Comparison of ENCODE assay signal across 19 cellular contexts in the genomic region with DNA sequence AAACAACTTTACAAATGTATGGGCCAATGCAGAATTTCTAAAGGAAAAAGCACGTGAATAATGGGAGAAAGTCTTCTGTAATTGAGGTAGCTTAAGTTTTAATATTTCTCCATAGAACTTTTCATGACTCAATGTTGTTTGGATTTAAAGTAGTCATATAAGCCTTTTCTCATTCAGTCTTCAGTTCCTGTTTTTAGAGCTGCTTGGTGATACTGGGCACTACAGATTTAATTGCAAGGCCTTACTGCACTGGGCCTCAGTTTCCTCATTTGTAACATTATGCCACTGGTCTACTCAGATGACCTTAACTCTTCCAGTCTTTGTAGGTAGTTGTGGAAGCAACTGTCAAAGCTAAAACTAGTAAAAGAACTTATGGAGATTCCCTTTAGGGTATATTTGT.
"Had no signal": no experiment of that assay in that cellular context is flagged by ENCODE, and none has a peak within 500 bp of the region (broad histone marks: within the 10 kb centered on the region; RNA-seq: fewer than 3 reads in every experiment).

No MANE protein-coding gene starts in this region.

- H3K9me3 Mint-ChIP-seq: naive B cell, nephron, type B pancreatic cell had no signal

- DNase-seq: cortex of kidney; dorsolateral prefrontal cortex; effector CD8-positive, alpha-beta T cell; foreskin melanocyte; head of caudate nucleus; left colon; left ventricle myocardium superior; mesenchymal stem cell; naive B cell; occipital lobe; psoas muscle; retina; right lobe of liver; stimulated activated naive CD4-positive, alpha-beta T cell treated with Interleukin-2 at 50 U/mL for 16 hours; thyroid gland had no signal

- H3K27ac Mint-ChIP-seq: nephron, type B pancreatic cell had no signal

- H3K27ac ChIP-seq: dorsolateral prefrontal cortex, hepatocyte, psoas muscle, right lobe of liver, thyroid gland had no signal

- H3K27me3 Mint-ChIP-seq: naive B cell, type B pancreatic cell had no signal

- H3K4me1 Mint-ChIP-seq: naive B cell had no signal

- H3K27me3 ChIP-seq: dorsolateral prefrontal cortex, hepatocyte, right lobe of liver, thyroid gland had no signal

- H3K4me3 ChIP-seq: dorsolateral prefrontal cortex, hepatocyte, lung, psoas muscle, right lobe of liver, thyroid gland had no signal

- H3K4me3 Mint-ChIP-seq: naive B cell, nephron, type B pancreatic cell had no signal

- ATAC-seq: left colon, left ventricle myocardium superior, psoas muscle, right lobe of liver had no signal
